16 cellular contexts compared by ENCODE assay signal in the genomic region with DNA sequence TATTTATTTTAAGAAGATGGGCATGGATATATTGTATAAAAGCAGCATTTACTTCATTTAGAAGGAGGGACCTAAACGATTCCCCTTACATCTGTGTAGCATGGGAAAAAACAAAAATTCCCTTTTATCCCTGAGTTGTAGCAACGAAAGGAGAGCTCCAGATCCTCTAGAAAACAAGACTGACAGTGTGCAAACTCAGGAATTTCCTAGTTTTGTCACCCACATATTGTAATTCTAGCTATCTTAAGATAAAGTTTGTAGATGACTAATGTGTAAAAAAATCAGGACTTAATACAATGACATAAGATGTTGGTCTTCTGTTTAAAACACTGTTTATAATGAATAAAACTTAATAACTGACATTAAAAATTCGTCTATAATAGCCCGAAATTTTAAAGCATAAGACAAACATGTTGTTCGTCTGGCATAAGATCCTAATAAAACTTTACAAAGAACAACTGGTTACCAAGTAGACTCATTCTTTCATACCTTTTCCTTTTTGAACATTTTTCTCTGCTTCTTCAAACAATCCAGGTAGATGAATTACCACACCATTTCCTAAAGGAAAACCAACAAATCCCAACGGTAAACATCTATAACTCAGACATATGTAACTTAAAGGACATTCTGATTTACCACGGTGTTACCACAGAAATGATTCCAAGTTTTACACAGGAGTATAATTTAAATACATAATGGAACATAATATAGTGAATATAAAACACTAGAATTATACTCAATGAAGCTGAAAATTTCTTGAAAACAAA. TPM values are rescaled to one million over a fixed set of nuclear protein-coding genes. Genes with fewer than 3 reads are reported as not detected.
DNase-seq lines count a peak whose midpoint lies in the region; ATAC-seq, FAIRE-seq and TF ChIP-seq lines count a peak whose summit lies in the region.
"Had no signal": no experiment of that assay in that cellular context is flagged by ENCODE, and none has a peak within 500 bp of the region (broad histone marks: within the 10 kb centered on the region; RNA-seq: fewer than 3 reads in every experiment).

No MANE protein-coding gene starts in this region.

- no peak for ATAC-seq in CD8-positive, alpha-beta T cell
- ATAC-seq in HCT116 (no peak), GM19452 (IDR thresholded peaks at IDR 0.05; ENCODE audit: unreplicated experiment) (no peak)

- no peak overlapping the region for H3K4me3 ChIP-seq in CD8-positive, alpha-beta T cell (ENCODE audit: low read depth, low read length)
- H3K4me3 ChIP-seq in HCT116 (replicated peaks in 1 of 2; ENCODE audit: low read depth in 1 of 2, low read length in 2 of 2) = no peak overlapping the region
- no peak overlapping the region for H3K4me3 ChIP-seq in astrocyte of the spinal cord (ENCODE audit: low read depth, low read length)
- H3K4me3 ChIP-seq in keratinocyte (ENCODE audit: control insufficient read depth in 2 of 3, extremely low read depth in 1 of 3, insufficient read depth in 2 of 3, low read depth in 1 of 3, low read length in 3 of 3) = no peak overlapping the region
- H3K4me3 ChIP-seq: left ventricle myocardium inferior, stomach had no signal

- peaks cover 49% of the 10 kb centered on the region for H3K36me3 Mint-ChIP-seq in CD8-positive, alpha-beta T cell

- CTCF ChIA-PET in CD8-positive, alpha-beta T cell (lab: Charles Lee) = no interaction called here
- CTCF ChIA-PET in HCT116 (lab: Charles Lee) = no interaction called here

- no peak for TF ChIP-seq CTCF in CD8-positive, alpha-beta T cell (IDR thresholded peaks at IDR 0.05)
- TF ChIP-seq CTCF in HCT116 (IDR thresholded peaks at IDR 0.05 in 2 of 3, conservative IDR thresholded peaks at IDR 0.05 in 1 of 3; ENCODE audit: borderline replicate concordance in 1 of 3, insufficient read depth in 1 of 3, low read depth in 2 of 3, low read length in 2 of 3) (no peak), astrocyte of the spinal cord (IDR thresholded peaks at IDR 0.05; ENCODE audit: low read depth, low read length) (no peak), keratinocyte (optimal IDR thresholded peaks at IDR 0.05 in 1 of 3, IDR thresholded peaks at IDR 0.05 in 1 of 3, conservative IDR thresholded peaks at IDR 0.05 in 1 of 3; ENCODE audit: extremely low read depth in 1 of 3, insufficient read depth in 2 of 3, low read length in 3 of 3) (no peak)

- DNase-seq in CD8-positive, alpha-beta T cell = no peak
- DNase-seq in HCT116 (ENCODE audit: low read depth, low spot score) (no peak), astrocyte of the spinal cord (ENCODE audit: low read depth, low spot score) (peak; percentile 42), keratinocyte (ENCODE audit: low read depth, low spot score) (no peak), NCI-H146 treated with DMSO at 0.1 percent for 48 hours (lab: John Stamatoyannopoulos, UW; ENCODE audit: unreplicated experiment) (no peak), erythroblast (lab: John Stamatoyannopoulos, UW) (no peak)
- DNase-seq in stimulated activated CD4-positive, alpha-beta T cell treated with anti-CD3 and anti-CD28 coated beads, Interleukin-4, amount 100 ng/mL, for 24 hours = no peak
- DNase-seq: activated effector memory CD4-positive, alpha-beta T cell treated with Interleukin-2 at 50 U/mL for 16 hours; CD4-positive, alpha-beta memory T cell; cortex of kidney; left ventricle myocardium inferior; MV-4-11; stomach had no signal

- POLR2A ChIA-PET in CD8-positive, alpha-beta T cell (lab: Charles Lee) = interaction anchor here (1.2 kb wide), 1 partner anchor 10 kb away, joined by 3 read pairs; no protein-coding TSS in a partner anchor
- POLR2A ChIA-PET in HCT116 (lab: Charles Lee) = no interaction called here

- FAIRE-seq in keratinocyte (lab: Jason Lieb, UNC) = no peak

- H3K27ac ChIP-seq in CD8-positive, alpha-beta T cell (ENCODE audit: low read depth, low read length) = no peak overlapping the region
- H3K27ac ChIP-seq in HCT116 (ENCODE audit: low read depth, low read length) (peak overlapping the region; percentile 48; the same call in 1 of the 2 replicates), keratinocyte (ENCODE audit: control insufficient read depth, insufficient read depth, low read length) (peak overlapping the region; percentile 33)
- H3K27ac ChIP-seq: HL-60, left ventricle myocardium inferior, stomach had no signal

- H3K9me3 ChIP-seq in CD8-positive, alpha-beta T cell (ENCODE audit: low read length) = no peaks in the 10 kb centered on the region
- H3K9me3 ChIP-seq in HCT116 (ENCODE audit: control insufficient read depth in 1 of 2, insufficient read depth in 1 of 2, low read depth in 1 of 2, low read length in 2 of 2) = no peaks in the 10 kb centered on the region
- H3K9me3 ChIP-seq in keratinocyte (ENCODE audit: control insufficient read depth, low read depth, low read length) = no peaks in the 10 kb centered on the region
- H3K9me3 ChIP-seq: left ventricle myocardium inferior, stomach had no signal

- H3K4me2 ChIP-seq in HCT116 (ENCODE audit: low read length) = peak overlapping the region; percentile 24
- H3K4me2 ChIP-seq in keratinocyte (ENCODE audit: control insufficient read depth, extremely low read depth, insufficient read depth, low read depth, low read length) = peak overlapping the region; percentile 51

- H3K4me1 Mint-ChIP-seq in CD8-positive, alpha-beta T cell (ENCODE audit: low read depth) = peaks cover 38% of the 10 kb centered on the region

- H3K27me3 Mint-ChIP-seq in CD8-positive, alpha-beta T cell (ENCODE audit: low read depth) = no peaks in the 10 kb centered on the region
- H3K27me3 Mint-ChIP-seq: CD4-positive, alpha-beta memory T cell had no signal

- RAD21 ChIA-PET in HCT116 (lab: Charles Lee; ENCODE audit: low non-redundant PET in 1 of 2, low total read pairs in 2 of 2, uncharacterized antibody in 2 of 2, unreplicated experiment in 2 of 2) = no interaction called here

- TF ChIP-seq POLR2A in HCT116 (IDR thresholded peaks at IDR 0.05; ENCODE audit: borderline replicate concordance, extremely low read depth, insufficient read depth, insufficient read length) (no peak), erythroblast (IDR thresholded peaks at IDR 0.05; ENCODE audit: low read length) (no peak)

- dilution Hi-C loops in keratinocyte (cut with MboI; ENCODE audit: extremely low pct_ligation_motif_present, low sequenced_read_pairs) = no loop called here

- H3K27ac Mint-ChIP-seq in CD8-positive, alpha-beta T cell = peak overlapping the region; percentile 18

- peaks cover 51% of the 10 kb centered on the region for H3K79me2 ChIP-seq in HCT116 (ENCODE audit: insufficient read depth, low read length)
- H3K79me2 ChIP-seq in keratinocyte (ENCODE audit: control insufficient read depth, insufficient read depth, low read length) = peaks cover 34% of the 10 kb centered on the region

- H3K36me3 ChIP-seq in CD8-positive, alpha-beta T cell (ENCODE audit: insufficient read depth, low read length) = peaks cover 12% of the 10 kb centered on the region
- H3K36me3 ChIP-seq in HCT116 (ENCODE audit: control insufficient read depth in 1 of 2, insufficient read depth in 2 of 2, low read length in 2 of 2) (peaks cover 3 to 9% of the 10 kb centered on the region in 2 experiments; a peak in 3 of 4 replicates), keratinocyte (ENCODE audit: control insufficient read depth in 2 of 2, extremely low read depth in 1 of 2, insufficient read depth in 2 of 2, low read length in 2 of 2) (peaks cover 2 to 9% of the 10 kb centered on the region in 2 experiments)

- H3K27me3 ChIP-seq in CD8-positive, alpha-beta T cell (ENCODE audit: insufficient read depth, low read length) = no peaks in the 10 kb centered on the region
- H3K27me3 ChIP-seq in HCT116 (ENCODE audit: insufficient read depth, low read length) = no peaks in the 10 kb centered on the region
- H3K27me3 ChIP-seq in keratinocyte (ENCODE audit: control insufficient read depth, extremely low read depth, insufficient read depth, low read length) = no peaks in the 10 kb centered on the region
- H3K27me3 ChIP-seq: stomach had no signal

- intact Hi-C loops in CD8-positive, alpha-beta T cell (cut with DNase I, micrococcal nuclease) = no loop called here
- intact Hi-C loops in HCT116 (cut with micrococcal nuclease) = no loop called here

- in situ Hi-C loops in astrocyte of the spinal cord (cut with HindIII; ENCODE audit: low sequenced_read_pairs) = no loop called here

- no TSS peak for BruUV-seq in HCT116 (replicated peaks; lab: Mats Ljungman, UMichigan)

- H3K9me2 ChIP-seq in HCT116 (ENCODE audit: insufficient read depth) = no peaks in the 10 kb centered on the region

- H3K9me3 Mint-ChIP-seq in CD8-positive, alpha-beta T cell = no peaks in the 10 kb centered on the region
- H3K9me3 Mint-ChIP-seq: CD4-positive, alpha-beta memory T cell had no signal

- no peak for TF ChIP-seq RAD21 in HCT116 (IDR thresholded peaks at IDR 0.05; ENCODE audit: low read depth)

- H2AFZ ChIP-seq in HCT116 (ENCODE audit: low read depth, low read length, poor library complexity, severe bottlenecking) (no peak overlapping the region), keratinocyte (ENCODE audit: control insufficient read depth, low read length) (no peak overlapping the region)

- H3K4me1 ChIP-seq in CD8-positive, alpha-beta T cell (ENCODE audit: insufficient read depth, low read length) = no peaks in the 10 kb centered on the region
- H3K4me1 ChIP-seq in HCT116 (ENCODE audit: control insufficient read depth in 1 of 2, insufficient read depth in 2 of 2, low read length in 2 of 2) (peaks cover 32 to 43% of the 10 kb centered on the region in 2 experiments), keratinocyte (ENCODE audit: control insufficient read depth, extremely low read depth, insufficient read depth, low read length) (peaks cover 37% of the 10 kb centered on the region)

- no peaks in the 10 kb centered on the region for H3K9me1 ChIP-seq in keratinocyte (ENCODE audit: control insufficient read depth, extremely low read depth, insufficient read depth, low read length)

- H3K9ac ChIP-seq in HCT116 (ENCODE audit: low read length) (peak overlapping the region; percentile 7; the same call in 1 of the 2 replicates), keratinocyte (ENCODE audit: control insufficient read depth, extremely low read depth, insufficient read depth, low read length) (no peak overlapping the region)

- H3K4me3 Mint-ChIP-seq in CD8-positive, alpha-beta T cell = no peak overlapping the region
- H3K4me3 Mint-ChIP-seq: CD4-positive, alpha-beta memory T cell had no signal

- H4K20me1 ChIP-seq in HCT116 (ENCODE audit: insufficient read depth) = no peaks in the 10 kb centered on the region
- H4K20me1 ChIP-seq in keratinocyte (ENCODE audit: control insufficient read depth, extremely low read depth, insufficient read depth, low read length) = no peaks in the 10 kb centered on the region

RNA-seq across cellular contexts. Expression of gene ADSS2, which starts 15.2 kb away (rescaled TPM):
- 10 to 100 TPM; 34.0 to 34.7 TPM for total RNA-seq in CD8-positive, alpha-beta T cell
- total RNA-seq in HCT116 (2021; ENCODE audit: unreplicated experiment) = 46.2 TPM
- polyA plus RNA-seq in HCT116 (2012) = 13.7 and 17.9 TPM in 2 replicates
- 26.0 to 53.5 TPM (median 30.0 TPM) in 3 replicates for polyA plus RNA-seq in keratinocyte
- polyA plus RNA-seq in keratinocyte (2011; ENCODE audit: low read depth) = 46.3 TPM
- polyA plus RNA-seq in keratinocyte (2011; cell fraction: cytosol; rRNA removed) = 29.6 and 42.4 TPM in 2 replicates
- polyA plus RNA-seq in keratinocyte (2011; cell fraction: nucleus; rRNA removed) = 22.5 and 36.5 TPM in 2 replicates
- polyA plus RNA-seq in keratinocyte (2012; ENCODE audit: low replicate concordance) = 32.3 TPM in 2 replicates
- 2.1 to 21.5 TPM (median 9.4 TPM) in 3 replicates for polyA minus RNA-seq in keratinocyte
- 22.6 TPM for polyA minus RNA-seq in keratinocyte (2011; cell fraction: cytosol; rRNA and poly(A)+ RNA removed)
- polyA minus RNA-seq in keratinocyte (2011; cell fraction: nucleus; rRNA and poly(A)+ RNA removed) = 20.2 and 27.1 TPM in 2 replicates

RNA-seq across cellular contexts. Expression of gene CATSPERE, which starts 24.6 kb away (rescaled TPM):
- total RNA-seq in CD8-positive, alpha-beta T cell = under 1 TPM; 0.33 to 0.92 TPM
- total RNA-seq in HCT116 (2021; ENCODE audit: unreplicated experiment) = 0.34 TPM
- polyA plus RNA-seq in HCT116 (2012) = 0.07 and 0.11 TPM in 2 replicates
- 0.12 to 0.64 TPM (median 0.42 TPM) in 3 replicates for polyA plus RNA-seq in keratinocyte
- polyA plus RNA-seq in keratinocyte (2011; ENCODE audit: low read depth) = not detected
- polyA plus RNA-seq in keratinocyte (2011; cell fraction: cytosol; rRNA removed) = 0.06 and 0.32 TPM in 2 replicates
- 1.3 and 2.2 TPM in 2 replicates for polyA plus RNA-seq in keratinocyte (2011; cell fraction: nucleus; rRNA removed)
- polyA plus RNA-seq in keratinocyte (2012; ENCODE audit: low replicate concordance) = 0.22 and 0.27 TPM in 2 replicates
- polyA minus RNA-seq in keratinocyte = 0.56 to 2.6 TPM in 2 of 3 replicates, not detected in the other
- not detected for polyA minus RNA-seq in keratinocyte (2011; cell fraction: cytosol; rRNA and poly(A)+ RNA removed)
- polyA minus RNA-seq in keratinocyte (2011; cell fraction: nucleus; rRNA and poly(A)+ RNA removed) = 1.1 and 3.0 TPM in 2 replicates
- total RNA-seq: NCI-H460 had no signal
